ENCODE assay signal across 15 cellular contexts in genomic region chr2:15797946-15798281, GRCh38.
DNase-seq lines count a peak whose midpoint lies in the region; ATAC-seq and TF ChIP-seq lines count a peak whose summit lies in the region.
"Had no signal": no experiment of that assay in that cellular context is flagged by ENCODE, and none has a peak within 500 bp of the region (broad histone marks: within the 10 kb centered on the region; RNA-seq: fewer than 3 reads in every experiment).

No MANE protein-coding gene starts in this region.

- no peak overlapping the region for H2BK20ac ChIP-seq in H9 (ENCODE audit: low read depth, low read length, poor library complexity, severe bottlenecking)

- H2BK5ac ChIP-seq in H9 (ENCODE audit: insufficient read length, low read length) (no peak overlapping the region), neuronal stem cell (ENCODE audit: low read length) (no peak overlapping the region)

- H3K9me3 ChIP-seq in H9 (ENCODE audit: control insufficient read depth, low read depth, low read length) (no peaks in the 10 kb centered on the region), neuronal stem cell (replicated peaks in 1 of 2; ENCODE audit: control insufficient read depth in 2 of 2, insufficient read depth in 1 of 2, low read depth in 1 of 2, low read length in 2 of 2) (no peaks in the 10 kb centered on the region), left ventricle myocardium inferior (replicated peaks) (no peaks in the 10 kb centered on the region)
- H3K9me3 ChIP-seq: HAP-1 had no signal

- no peaks in the 10 kb centered on the region for H3K23me2 ChIP-seq in H9 (ENCODE audit: insufficient read length, low read depth, low read length, poor library complexity, severe bottlenecking)

- H3K4me1 Mint-ChIP-seq in H9 (peaks cover 15 to 16% of the 10 kb centered on the region in 2 experiments), WTC11 (peaks cover 21% of the 10 kb centered on the region)
- no peaks in the 10 kb centered on the region for H3K4me1 Mint-ChIP-seq in activated CD8-positive, alpha-beta T cell treated with anti-CD3 and anti-CD28 coated beads for 36 hours (ENCODE audit: low read depth)
- H3K4me1 Mint-ChIP-seq: CD14-positive monocyte had no signal

- no peak overlapping the region for H3K23ac ChIP-seq in H9 (ENCODE audit: insufficient read length, low read depth, low read length)
- H3K23ac ChIP-seq in neuronal stem cell (ENCODE audit: low read depth, low read length, poor library complexity), result no peak overlapping the region

- no peak overlapping the region for H3T11ph ChIP-seq in H9 (ENCODE audit: low read length)

- peak; percentile 64 for ATAC-seq in WTC11
- ATAC-seq in GM21717 (IDR thresholded peaks at IDR 0.05; ENCODE audit: unreplicated experiment), result no peak
- no peak for ATAC-seq in activated CD8-positive, alpha-beta T cell treated with anti-CD3 and anti-CD28 coated beads for 36 hours
- ATAC-seq: CD8-positive, alpha-beta T cell had no signal

- no peaks in the 10 kb centered on the region for H3K36me3 ChIP-seq in neuronal stem cell (replicated peaks in 1 of 2; ENCODE audit: control insufficient read depth in 2 of 2, insufficient read depth in 2 of 2, low read length in 2 of 2)
- no peaks in the 10 kb centered on the region for H3K36me3 ChIP-seq in left ventricle myocardium inferior
- H3K36me3 ChIP-seq: HAP-1 had no signal

- intact Hi-C loops in left ventricle myocardium inferior (cut with micrococcal nuclease), result no loop called here
- intact Hi-C loops in activated CD8-positive, alpha-beta T cell treated with anti-CD3 and anti-CD28 coated beads for 36 hours (cut with micrococcal nuclease), result no loop called here

- H3K27me3 Mint-ChIP-seq in H9 (ENCODE audit: low read depth) (no peaks in the 10 kb centered on the region; the same call in none of the 2 replicates), WTC11 (ENCODE audit: low read depth) (no peaks in the 10 kb centered on the region)
- H3K27me3 Mint-ChIP-seq in activated CD8-positive, alpha-beta T cell treated with anti-CD3 and anti-CD28 coated beads for 36 hours, result peaks cover 2% of the 10 kb centered on the region

- H3K4me1 ChIP-seq in H9 (ENCODE audit: insufficient read depth, low read length) (no peaks in the 10 kb centered on the region), neuronal stem cell (ENCODE audit: control insufficient read depth in 2 of 2, insufficient read depth in 1 of 2, low read depth in 1 of 2, low read length in 2 of 2) (peaks cover 0 to 8% of the 10 kb centered on the region in 2 donors), left ventricle myocardium inferior (peaks cover 30% of the 10 kb centered on the region)
- H3K4me1 ChIP-seq: HAP-1 had no signal

- peak; percentile 56; the same call in 2 of the 3 replicates for TF ChIP-seq CTCF in H9 (conservative IDR thresholded peaks at IDR 0.05)
- TF ChIP-seq CTCF in WTC11 (IDR thresholded peaks at IDR 0.05), result no peak; the same call in 1 of the 2 replicates
- no peak for TF ChIP-seq CTCF in left ventricle myocardium inferior (IDR thresholded peaks at IDR 0.05; ENCODE audit: borderline replicate concordance)
- no peak for TF ChIP-seq CTCF in activated CD8-positive, alpha-beta T cell treated with anti-CD3 and anti-CD28 coated beads for 36 hours (IDR thresholded peaks at IDR 0.05)

- H3K27me3 ChIP-seq in H9 (ENCODE audit: insufficient read depth, low read length) (no peaks in the 10 kb centered on the region; the same call in 1 of the 2 replicates), neuronal stem cell (ENCODE audit: control insufficient read depth in 3 of 3, insufficient read depth in 3 of 3, low read depth in 1 of 3, low read length in 3 of 3) (peaks cover 0 to 7% (median 0%) of the 10 kb centered on the region in 3 experiments), left ventricle myocardium inferior (ENCODE audit: low read depth) (peaks cover 22% of the 10 kb centered on the region)

- H2AFZ ChIP-seq in H9 (ENCODE audit: low read length), result no peak overlapping the region
- H2AFZ ChIP-seq in neuronal stem cell (ENCODE audit: low read length), result no peak overlapping the region
- H2AFZ ChIP-seq: GM23248 had no signal

- H3K56ac ChIP-seq in H9 (ENCODE audit: insufficient read length, low read depth, low read length), result no peak overlapping the region

- H3K4me3 ChIP-seq in neuronal stem cell (ENCODE audit: low read length in 2 of 2), result no peak overlapping the region
- no peak overlapping the region for H3K4me3 ChIP-seq in left ventricle myocardium inferior
- H3K4me3 ChIP-seq: GM23248, HAP-1 had no signal

- H3K79me2 ChIP-seq in H9 (ENCODE audit: insufficient read depth, low read length), result no peaks in the 10 kb centered on the region

- H4K20me1 ChIP-seq in H9 (ENCODE audit: control insufficient read depth, insufficient read depth, insufficient read length), result no peaks in the 10 kb centered on the region

- H2BK15ac ChIP-seq in H9 (ENCODE audit: low read depth, low read length), result no peak overlapping the region
- H2BK15ac ChIP-seq in neuronal stem cell (ENCODE audit: low read length), result no peak overlapping the region

- H3K4me2 ChIP-seq in H9 (ENCODE audit: insufficient read depth, insufficient read length, low read length), result no peak overlapping the region
- no peak overlapping the region for H3K4me2 ChIP-seq in neuronal stem cell (ENCODE audit: insufficient read depth, low read length, poor library complexity, severe bottlenecking)

- H4K91ac ChIP-seq in H9 (ENCODE audit: insufficient read length, low read depth, low read length) (no peak overlapping the region), neuronal stem cell (ENCODE audit: low read depth, low read length, poor library complexity) (no peak overlapping the region)

- H2BK120ac ChIP-seq in H9 (ENCODE audit: low read depth, low read length, poor library complexity, severe bottlenecking) (no peak overlapping the region), neuronal stem cell (ENCODE audit: low read depth, low read length) (no peak overlapping the region)

- POLR2A ChIA-PET in WTC11 (lab: Charles Lee), result no interaction called here
- POLR2A ChIA-PET in activated CD8-positive, alpha-beta T cell treated with anti-CD3 and anti-CD28 coated beads for 36 hours (lab: Charles Lee), result no interaction called here

- H3K9me3 Mint-ChIP-seq in H9 (no peaks in the 10 kb centered on the region), WTC11 (no peaks in the 10 kb centered on the region)
- H3K9me3 Mint-ChIP-seq in activated CD8-positive, alpha-beta T cell treated with anti-CD3 and anti-CD28 coated beads for 36 hours, result no peaks in the 10 kb centered on the region
- H3K9me3 Mint-ChIP-seq: CD14-positive monocyte; CD8-positive, alpha-beta T cell had no signal

- no peak overlapping the region for H3K27ac Mint-ChIP-seq in H9
- H3K27ac Mint-ChIP-seq in WTC11, result no peak overlapping the region
- H3K27ac Mint-ChIP-seq in activated CD8-positive, alpha-beta T cell treated with anti-CD3 and anti-CD28 coated beads for 36 hours, result no peak overlapping the region
- H3K27ac Mint-ChIP-seq: CD14-positive monocyte; CD8-positive, alpha-beta T cell had no signal

- H4K8ac ChIP-seq in H9 (replicated peaks; ENCODE audit: insufficient read length, low read depth, low read length) (no peak overlapping the region), neuronal stem cell (ENCODE audit: low read depth, low read length) (peak overlapping the region; percentile 96)

- H3K4ac ChIP-seq in H9 (ENCODE audit: low read depth, low read length) (no peak overlapping the region), neuronal stem cell (ENCODE audit: low read length) (no peak overlapping the region)

- no peak overlapping the region for H2AK5ac ChIP-seq in H9 (ENCODE audit: insufficient read length, low read length)
- no peak overlapping the region for H2AK5ac ChIP-seq in neuronal stem cell (ENCODE audit: low read depth, low read length)

- H4K5ac ChIP-seq in H9 (ENCODE audit: insufficient read length, low read depth, low read length), result no peak overlapping the region

- no peaks in the 10 kb centered on the region for H3K79me1 ChIP-seq in H9 (ENCODE audit: insufficient read depth, low read depth, low read length, poor library complexity, severe bottlenecking)
- H3K79me1 ChIP-seq in neuronal stem cell (ENCODE audit: low read depth, low read length), result no peaks in the 10 kb centered on the region

- H3K36me3 Mint-ChIP-seq in H9 (ENCODE audit: insufficient read depth in 1 of 3, low read depth in 3 of 3) (no peaks in the 10 kb centered on the region), WTC11 (no peaks in the 10 kb centered on the region)
- no peaks in the 10 kb centered on the region for H3K36me3 Mint-ChIP-seq in activated CD8-positive, alpha-beta T cell treated with anti-CD3 and anti-CD28 coated beads for 36 hours (ENCODE audit: low read depth)
- H3K36me3 Mint-ChIP-seq: CD14-positive monocyte; CD8-positive, alpha-beta T cell had no signal

- H3K4me3 Mint-ChIP-seq in H9 (no peak overlapping the region; a peak in 1 of 5 replicates), WTC11 (no peak overlapping the region)
- H3K4me3 Mint-ChIP-seq in activated CD8-positive, alpha-beta T cell treated with anti-CD3 and anti-CD28 coated beads for 36 hours, result no peak overlapping the region
- H3K4me3 Mint-ChIP-seq: CD14-positive monocyte; CD8-positive, alpha-beta T cell had no signal

- H2BK12ac ChIP-seq in H9 (ENCODE audit: insufficient read length, low read depth, low read length) (no peak overlapping the region), neuronal stem cell (ENCODE audit: low read length) (no peak overlapping the region)

- CTCF ChIA-PET in WTC11 (lab: Charles Lee), result interaction anchor here (0.6 to 3.0 kb wide), 12 partner anchors 12 to 710 kb away, joined by 3 to 24 read pairs (median 4); partner anchors contain the start of gene MYCN
- CTCF ChIA-PET in activated CD8-positive, alpha-beta T cell treated with anti-CD3 and anti-CD28 coated beads for 36 hours (lab: Charles Lee), result no interaction called here

- H3K18ac ChIP-seq in H9 (ENCODE audit: insufficient read length, low read depth, low read length), result no peak overlapping the region
- peak overlapping the region; percentile 42 for H3K18ac ChIP-seq in neuronal stem cell (ENCODE audit: low read length)

- H3K9ac ChIP-seq in H9 (ENCODE audit: extremely low read depth, insufficient read length, low read length) (no peak overlapping the region), neuronal stem cell (ENCODE audit: low read depth, low read length, poor library complexity) (no peak overlapping the region)
- H3K9ac ChIP-seq: GM23248 had no signal

- DNase-seq in H9 (no peak), WTC11 (ENCODE audit: low spot score) (no peak), iPS-NIHi7 (ENCODE audit: extremely low spot score) (peak; percentile 41), neuronal stem cell (ENCODE audit: low spot score) (no peak), left ventricle myocardium inferior (no peak), NCI-H510A (lab: John Stamatoyannopoulos, UW) (no peak)
- no peak for DNase-seq in activated CD8-positive, alpha-beta T cell treated with anti-CD3 and anti-CD28 coated beads for 36 hours
- DNase-seq: CD8-positive, alpha-beta T cell; GF-D8; GM23248; IMR-90; KG1 had no signal

- no peak overlapping the region for H3K14ac ChIP-seq in H9 (ENCODE audit: insufficient read depth, low read length)
- H3K14ac ChIP-seq in neuronal stem cell (ENCODE audit: low read length), result no peak overlapping the region

- H3K27ac ChIP-seq in H9 (ENCODE audit: insufficient read length, low read depth, low read length) (no peak overlapping the region), neuronal stem cell (replicated peaks; ENCODE audit: low read length) (no peak overlapping the region), left ventricle myocardium inferior (replicated peaks) (no peak overlapping the region)
- H3K27ac ChIP-seq: GM23248 had no signal

- no CpG with 5 or more reads among the region's 5 CpGs for WGBS in H9 (ENCODE audit: extremely low coverage, insufficient read length, low lambda C conversion rate)
- no CpG with 5 or more reads among the region's 5 CpGs for WGBS in neuronal stem cell (ENCODE audit: extremely low coverage in 2 of 2, insufficient read length in 2 of 2, insufficient replicate concordance in 1 of 2), 2 donors
